In genomic region chr1:203287109-203287893, GRCh38 we compare ENCODE assay signal across 8 cellular contexts. TPM values are rescaled to one million over a fixed set of nuclear protein-coding genes. Genes with fewer than 3 reads are reported as not detected.
DNase-seq lines count a peak whose midpoint lies in the region; FAIRE-seq and TF ChIP-seq lines count a peak whose summit lies in the region.

No MANE protein-coding gene starts in this region.

- H2BK5ac ChIP-seq in H1 (ENCODE audit: low read depth, low read length) = no peak overlapping the region

- no peaks in the 10 kb centered on the region; the same call in 1 of the 2 replicates for H3K23me2 ChIP-seq in H1 (ENCODE audit: low read depth, low read length)

- H3K27me3 ChIP-seq in H1 (replicated peaks in 1 of 4; ENCODE audit: control insufficient read depth in 3 of 4, extremely low read depth in 1 of 4, insufficient read depth in 3 of 4, low read length in 3 of 4) (peaks cover 0 to 18% (median 14%) of the 10 kb centered on the region in 4 experiments; a peak in 4 of 7 replicates), neutrophil (no peaks in the 10 kb centered on the region)

- no peak for TF ChIP-seq EP300 in H1 (IDR thresholded peaks at IDR 0.05; ENCODE audit: borderline replicate concordance in 1 of 2, low read depth in 2 of 2, low read length in 2 of 2)

- peak overlapping the region in 1 of 2 experiments; percentile 12; a peak in 1 of 4 replicates for H3K4me2 ChIP-seq in H1 (ENCODE audit: insufficient read depth in 1 of 2, low read depth in 2 of 2, low read length in 2 of 2)

- H3K79me2 ChIP-seq in H1 (ENCODE audit: control insufficient read depth in 1 of 2, insufficient read depth in 2 of 2, low read length in 2 of 2) = no peaks in the 10 kb centered on the region

- H3K23ac ChIP-seq in H1 (ENCODE audit: insufficient read length) = no peak overlapping the region

- H3K4me3 Mint-ChIP-seq in type B pancreatic cell = no peak overlapping the region

- H3K4me3 ChIP-seq in H1 (ENCODE audit: extremely low read depth in 1 of 4, insufficient read depth in 2 of 4, low read depth in 3 of 4, low read length in 4 of 4) = no peak overlapping the region
- H3K4me3 ChIP-seq in neutrophil (ENCODE audit: low read depth in 1 of 2, low read length in 1 of 2) = peak overlapping the region; percentile 55 to 56

- peak overlapping the region; percentile 82 for H3K27ac Mint-ChIP-seq in type B pancreatic cell

- no peak overlapping the region for H3K9ac ChIP-seq in H1 (replicated peaks in 1 of 4; ENCODE audit: extremely low read depth in 1 of 4, low read depth in 3 of 4, low read length in 3 of 4)

- peak overlapping the region; percentile 13; the same call in 1 of the 2 replicates for H2BK15ac ChIP-seq in H1 (ENCODE audit: low read length)

- H2BK120ac ChIP-seq in H1 (replicated peaks; ENCODE audit: low read depth, low read length) = peak overlapping the region; percentile 10

- H3K14ac ChIP-seq in H1 (ENCODE audit: insufficient read length) = no peak overlapping the region

- no peak for TF ChIP-seq RAD21 in H1 (IDR thresholded peaks at IDR 0.05 in 1 of 2, conservative IDR thresholded peaks at IDR 0.05 in 1 of 2; ENCODE audit: low read depth in 2 of 2, low read length in 2 of 2)

- no peak overlapping the region for H2AK5ac ChIP-seq in H1 (ENCODE audit: low read depth, low read length)

- H4K5ac ChIP-seq in H1 (ENCODE audit: insufficient read length, low read depth, low read length) = no peak overlapping the region

- no peak overlapping the region for H2BK20ac ChIP-seq in H1 (ENCODE audit: low read length)

- H3K18ac ChIP-seq in H1 (ENCODE audit: extremely low read depth, low read length) = no peak overlapping the region

- peak overlapping the region; percentile 22; the same call in 1 of the 2 replicates for H2BK12ac ChIP-seq in H1 (ENCODE audit: low read depth, low read length)

- peaks cover 59% of the 10 kb centered on the region for H3K4me1 Mint-ChIP-seq in type B pancreatic cell (ENCODE audit: unreplicated experiment)

- no peaks in the 10 kb centered on the region for H3K9me3 Mint-ChIP-seq in type B pancreatic cell

- CTCF ChIA-PET in H1 (lab: Charles Lee; ENCODE audit: partially characterized antibody) = interaction anchor here (0.7 to 39.0 kb wide), 12 partner anchors 9 to 485 kb away, joined by 3 to 785 read pairs (median 5); no protein-coding TSS in a partner anchor

- TF ChIP-seq CTCF in GM13977 (IDR thresholded peaks at IDR 0.05; ENCODE audit: extremely low read depth, insufficient read depth, missing control alignments) (no peak), H1 (IDR thresholded peaks at IDR 0.05; ENCODE audit: control extremely low read depth in 1 of 3, insufficient read depth in 1 of 3, low read depth in 1 of 3, low read length in 3 of 3) (no peak), neutrophil (IDR thresholded peaks at IDR 0.05) (peak; percentile 68), type B pancreatic cell (conservative IDR thresholded peaks at IDR 0.05) (no peak)

- H3K4me1 ChIP-seq in H1 (replicated peaks in 1 of 4; ENCODE audit: control insufficient read depth in 3 of 4, insufficient read depth in 4 of 4, low read length in 3 of 4) = peaks cover 15 to 34% (median 22%) of the 10 kb centered on the region in 4 experiments
- H3K4me1 ChIP-seq in neutrophil (ENCODE audit: control insufficient read depth in 1 of 2, insufficient read depth in 1 of 2, low read depth in 1 of 2, low read length in 1 of 2) = peaks cover 96% of the 10 kb centered on the region in 2 experiments

- no peak overlapping the region; the same call in 1 of the 2 replicates for H4K8ac ChIP-seq in H1 (ENCODE audit: extremely low read depth, insufficient read depth, low read length)

- no peaks in the 10 kb centered on the region for H3K27me3 Mint-ChIP-seq in type B pancreatic cell

- H3K79me1 ChIP-seq in H1 (ENCODE audit: low read depth, low read length) = no peaks in the 10 kb centered on the region

- H3K36me3 Mint-ChIP-seq in type B pancreatic cell = no peaks in the 10 kb centered on the region

- no peaks in the 10 kb centered on the region for H4K20me1 ChIP-seq in H1 (replicated peaks in 1 of 2; ENCODE audit: control insufficient read depth in 1 of 2, insufficient read depth in 2 of 2, low read length in 2 of 2)

- DNase-seq in GM13977 (ENCODE audit: low spot score) (peak; percentile 87), H4 (ENCODE audit: low spot score) (peak; percentile 63), NAMALWA (ENCODE audit: low spot score) (peak; percentile 99), H1 (ENCODE audit: low read depth in 1 of 2, low spot score in 2 of 2) (no peak), type B pancreatic cell (ENCODE audit: extremely low spot score, unreplicated experiment) (no peak), amniotic stem cell (lab: John Stamatoyannopoulos, UW) (no peak)
- peak; percentile 80 to 81 for DNase-seq in activated CD4-positive, alpha-beta T cell treated with anti-CD3 and anti-CD28 coated beads for 4 hours

- no peak for FAIRE-seq in H1 (lab: Jason Lieb, UNC)

- H3K27ac ChIP-seq in H1 (ENCODE audit: low read depth, low read length) = no peak overlapping the region
- peak overlapping the region; percentile 98 for H3K27ac ChIP-seq in neutrophil

- WGBS in H1 (ENCODE audit: extremely low coverage in 1 of 2, insufficient coverage in 1 of 2, insufficient read length in 1 of 2, insufficient replicate concordance in 2 of 2, low coverage in 1 of 2, low lambda C conversion rate in 2 of 2, missing lambda C conversion rate in 1 of 2), 2 experiments = 68% methylated on average over 9 of the region's 9 CpGs; no CpG with 5 or more reads in 1 of the 2 experiments

- POLR2A ChIA-PET in H1 (lab: Charles Lee; ENCODE audit: partially characterized antibody) = interaction anchor here (0.6 to 2.6 kb wide), 4 partner anchors 8 to 22 kb away, joined by 3 to 10 read pairs (median 6); no protein-coding TSS in a partner anchor

- no peak overlapping the region for H3K56ac ChIP-seq in H1 (replicated peaks; ENCODE audit: insufficient read length, low read depth, low read length)

- in situ Hi-C loops in GM13977 (cut with MboI; ENCODE audit: low pct_unique_long_range_greater_than_20kb, low sequenced_read_pairs, unreplicated experiment) = no loop called here

- TF ChIP-seq POLR2A in H1 (IDR thresholded peaks at IDR 0.05; ENCODE audit: control extremely low read depth in 1 of 2, low read depth in 2 of 2, low read length in 2 of 2) = no peak

- no peak overlapping the region for H3K4ac ChIP-seq in H1 (replicated peaks; ENCODE audit: insufficient read length, low read depth, low read length)

- H2AFZ ChIP-seq in H1 (ENCODE audit: low read length) = no peak overlapping the region

- no peaks in the 10 kb centered on the region for H3K9me3 ChIP-seq in H1 (ENCODE audit: insufficient read depth in 2 of 2, low read depth in 1 of 2, low read length in 1 of 2)
- no peaks in the 10 kb centered on the region for H3K9me3 ChIP-seq in neutrophil

- no peaks in the 10 kb centered on the region for H3K36me3 ChIP-seq in H1 (ENCODE audit: control insufficient read depth in 2 of 4, insufficient read depth in 4 of 4, low read length in 3 of 4)
- no peaks in the 10 kb centered on the region for H3K36me3 ChIP-seq in neutrophil

- no peak overlapping the region for H4K91ac ChIP-seq in H1 (replicated peaks; ENCODE audit: insufficient read length, low read length)

TF ChIP-seq in H1, 55 proteins besides CTCF, POLR2A, EP300 and RAD21 (continues in another document):
- TF ChIP-seq POLR2AphosphoS5 (IDR thresholded peaks at IDR 0.05; ENCODE audit: low read depth, low read length) = no peak
- TF ChIP-seq JUND (IDR thresholded peaks at IDR 0.05; ENCODE audit: low read length) = no peak
- TF ChIP-seq SP1 (IDR thresholded peaks at IDR 0.05; ENCODE audit: low read depth, low read length) = 0 out of 2 replicates have a peak, but pooled peaks have one; percentile 17
- no peak for TF ChIP-seq KDM5A (IDR thresholded peaks at IDR 0.05; ENCODE audit: low read length)
- 0 out of 2 replicates have a peak, but pooled peaks have one; percentile 23 for TF ChIP-seq TCF12 (IDR thresholded peaks at IDR 0.05; ENCODE audit: low read depth, low read length)
- no peak for TF ChIP-seq KDM4A (IDR thresholded peaks at IDR 0.05; ENCODE audit: low read depth, low read length, severe bottlenecking)
- TF ChIP-seq ZNF274 (IDR thresholded peaks at IDR 0.05; ENCODE audit: borderline replicate concordance, extremely low read depth, low read length) = no peak
- 0 out of 2 replicates have a peak, but pooled peaks have one; percentile 64 for TF ChIP-seq RBBP5 (IDR thresholded peaks at IDR 0.05; ENCODE audit: borderline replicate concordance, low read depth, low read length)

RNA-seq across cellular contexts. Expression of gene BTG2, which starts 18.0 kb away (rescaled TPM):
- 11.2 and 11.7 TPM in 2 replicates for total RNA-seq in H4 (2014; rRNA removed; shearing (Covaris generic))
- total RNA-seq in H1 (2021; fragmentation: NEBNext Ultra II Directional; extraction: Animal tissue kit (Norgen Biotek cat#: 25700)) = 4.1 and 4.8 TPM in 2 replicates
- polyA plus RNA-seq in H1 (2011; rRNA removed) = 11.0 and 15.1 TPM in 2 replicates
- polyA plus RNA-seq in H1 (2011; cell fraction: cytosol; rRNA removed) = 10.1 TPM
- polyA plus RNA-seq in H1 (2011; cell fraction: nucleus; rRNA removed) = 10.0 TPM
- 5.6 to 6.3 TPM (median 5.9 TPM) in 4 replicates for polyA plus RNA-seq in H1 (2012, experiment 1 of 2)
- polyA plus RNA-seq in H1 (2012, experiment 2 of 2) = 7.6 TPM
- polyA plus RNA-seq in H1 (2013, experiment 1 of 2) = 2.1 TPM
- 2.6 TPM for polyA plus RNA-seq in H1 (2013, experiment 2 of 2)
- polyA minus RNA-seq in H1 (2011; rRNA and poly(A)+ RNA removed) = 7.2 and 7.6 TPM in 2 replicates
- polyA minus RNA-seq in H1 (2011; cell fraction: cytosol; rRNA and poly(A)+ RNA removed) = 9.8 TPM
- polyA minus RNA-seq in H1 (2011; cell fraction: nucleus; rRNA and poly(A)+ RNA removed) = 19.8 TPM
- 49.8 and 147 TPM in 2 replicates for total RNA-seq in type B pancreatic cell (ENCODE audit: low replicate concordance)

RNA-seq across cellular contexts. Expression of gene CHIT1, which starts 57.8 kb away (rescaled TPM):
- not detected in 2 replicates for total RNA-seq in H4 (2014; rRNA removed; shearing (Covaris generic))
- not detected in 2 replicates for total RNA-seq in H1 (2021; fragmentation: NEBNext Ultra II Directional; extraction: Animal tissue kit (Norgen Biotek cat#: 25700))
- not detected in 2 replicates for polyA plus RNA-seq in H1 (2011; rRNA removed)
- 0.04 TPM for polyA plus RNA-seq in H1 (2011; cell fraction: cytosol; rRNA removed)
- 0.13 TPM for polyA plus RNA-seq in H1 (2011; cell fraction: nucleus; rRNA removed)
- polyA plus RNA-seq in H1 (2012, experiment 1 of 2) = 0.06 TPM in 1 of 4 replicates, not detected in the others
- polyA plus RNA-seq in H1 (2012, experiment 2 of 2) = not detected
- polyA plus RNA-seq in H1 (2013, experiment 1 of 2) = not detected
- not detected for polyA plus RNA-seq in H1 (2013, experiment 2 of 2)
- 0.03 and 0.05 TPM in 2 replicates for polyA minus RNA-seq in H1 (2011; rRNA and poly(A)+ RNA removed)
- not detected for polyA minus RNA-seq in H1 (2011; cell fraction: cytosol; rRNA and poly(A)+ RNA removed)
- 0.50 TPM for polyA minus RNA-seq in H1 (2011; cell fraction: nucleus; rRNA and poly(A)+ RNA removed)
- total RNA-seq in type B pancreatic cell (ENCODE audit: low replicate concordance) = not detected in 2 replicates

Comparison
In these comparisons a context has a peak if more than half of its experiments do, and no peak if none do; other contexts are left out.
1. DNase-seq: peak in GM13977 (single experiment), H4 (single experiment), NAMALWA (single experiment) and activated CD4-positive, alpha-beta T cell treated with anti-CD3 and anti-CD28 coated beads for 4 hours (2 of 2); none in H1 (0 of 2), type B pancreatic cell (single experiment) and amniotic stem cell (single experiment).
2. H3K4me3 ChIP-seq: peak in neutrophil (2 of 2); none in H1 (0 of 4).